Comparison of ENCODE assay signal across 25 cellular contexts in genomic region chr4:176451441-176451840, GRCh38.
A peak's percentile ranks its signal among the peaks of the same experiment; 100 is the strongest.
DNase-seq lines count a peak whose midpoint lies in the region; ATAC-seq lines count a peak whose summit lies in the region.
"Had no signal": no experiment of that assay in that cellular context is flagged by ENCODE, and none has a peak within 500 bp of the region (broad histone marks: within the 10 kb centered on the region; RNA-seq: fewer than 3 reads in every experiment).

No MANE protein-coding gene starts in this region.

- no peaks in the 10 kb centered on the region for H3K79me2 ChIP-seq in GM23248 (ENCODE audit: insufficient read depth)

- no peaks in the 10 kb centered on the region for H3K36me3 ChIP-seq in GM23248 (ENCODE audit: low read depth)
- H3K36me3 ChIP-seq: adrenal gland, esophagus squamous epithelium, gastrocnemius medialis, pancreas, sigmoid colon, tibial artery had no signal

- H3K4me3 ChIP-seq in GM23248 = no peak overlapping the region
- H3K4me3 ChIP-seq: adrenal gland, coronary artery, esophagus squamous epithelium, gastrocnemius medialis, pancreas, sigmoid colon, tibial artery had no signal

- ATAC-seq in HG02973 (IDR thresholded peaks at IDR 0.05; ENCODE audit: unreplicated experiment) = no peak
- no peak for ATAC-seq in left lobe of liver
- ATAC-seq: activated T-cell treated with anti-CD3 and anti-CD28 coated beads, Interleukin-2, amount 50 U/mL, for 4 hours; gastrocnemius medialis; pancreas; SK-N-SH treated with all-trans-retinoic acid at 6 μM for 48 hours had no signal

- H3K4me1 ChIP-seq in GM23248 (ENCODE audit: insufficient read depth) = no peaks in the 10 kb centered on the region
- H3K4me1 ChIP-seq: adrenal gland, esophagus squamous epithelium, gastrocnemius medialis, pancreas, sigmoid colon, tibial artery had no signal

- H3K9me2 ChIP-seq in GM23248 (ENCODE audit: insufficient read depth) = no peaks in the 10 kb centered on the region

- no peaks in the 10 kb centered on the region for H3K9me3 ChIP-seq in GM23248 (ENCODE audit: low read depth)
- H3K9me3 ChIP-seq: esophagus squamous epithelium, gastrocnemius medialis, pancreas, sigmoid colon had no signal

- WGBS in GM23248 (ENCODE audit: low coverage in 1 of 2, low lambda C conversion rate in 2 of 2, missing lambda C conversion rate in 2 of 2), 2 experiments = 85 to 92% methylated on average over 6 of the region's 6 CpGs

- no peak overlapping the region for H2AFZ ChIP-seq in GM23248

- in situ Hi-C loops in GM23248 (cut with MboI) = no loop called here

- DNase-seq in NCI-H1417 treated with DMSO at 0.1 percent for 48 hours (lab: John Stamatoyannopoulos, UW) (peak; percentile 22), NCI-H774 (lab: John Stamatoyannopoulos, UW) (peak; percentile 25), hypothalamus (lab: John Stamatoyannopoulos, UW) (peak in 41 of 51 donors; percentile 1 to 73 (median 31)), occipital lobe (lab: John Stamatoyannopoulos, UW) (peak; percentile 2), germinal center (ENCODE audit: low spot score) (no peak), left lobe of liver (ENCODE audit: low spot score) (no peak), GM23248 (no peak)
- DNase-seq: activated CD4-positive, alpha-beta T cell treated with anti-CD3 and anti-CD28 coated beads for 4 hours; activated naive CD4-positive, alpha-beta T cell; activated T-cell treated with anti-CD3 and anti-CD28 coated beads, Interleukin-2, amount 50 U/mL, for 4 hours; adrenal gland; CD4-positive, CD25-positive, alpha-beta regulatory T cell; DMS 273 treated with DMSO at 0.1 percent for 48 hours; esophagus squamous epithelium; gastrocnemius medialis; mammary epithelial cell; NCI-H1092 treated with DMSO at 0.1 percent for 48 hours; NCI-H526 treated with DMSO at 0.1 percent for 48 hours; sigmoid colon; stimulated activated CD4-positive, alpha-beta T cell treated with anti-CD3 and anti-CD28 coated beads, Interleukin-15, amount 100 ng/mL, for 24 hours; tibial artery had no signal

- H3K4me2 ChIP-seq in GM23248 (ENCODE audit: unreplicated experiment) = no peak overlapping the region

- no peak overlapping the region for H3K27ac ChIP-seq in GM23248
- H3K27ac ChIP-seq: adrenal gland, coronary artery, esophagus squamous epithelium, gastrocnemius medialis, pancreas, sigmoid colon, tibial artery had no signal

- H3K27me3 ChIP-seq in GM23248 (replicated peaks; ENCODE audit: insufficient read depth) = no peaks in the 10 kb centered on the region
- H3K27me3 ChIP-seq: adrenal gland, esophagus squamous epithelium, gastrocnemius medialis, pancreas, sigmoid colon, tibial artery had no signal

- H4K20me1 ChIP-seq in GM23248 (ENCODE audit: insufficient read depth) = no peaks in the 10 kb centered on the region

- H3F3A ChIP-seq in GM23248 (ENCODE audit: insufficient read depth) = no peaks in the 10 kb centered on the region

- H3K9ac ChIP-seq in GM23248 = no peak overlapping the region

Comparison
In these comparisons a context has a peak if more than half of its experiments do, and no peak if none do; other contexts are left out.
1. DNase-seq: peak in NCI-H1417 treated with DMSO at 0.1 percent for 48 hours (single experiment), NCI-H774 (single experiment), hypothalamus (41 of 51) and occipital lobe (single experiment); none in germinal center (single experiment), left lobe of liver (single experiment) and GM23248 (single experiment).